In the genomic region with DNA sequence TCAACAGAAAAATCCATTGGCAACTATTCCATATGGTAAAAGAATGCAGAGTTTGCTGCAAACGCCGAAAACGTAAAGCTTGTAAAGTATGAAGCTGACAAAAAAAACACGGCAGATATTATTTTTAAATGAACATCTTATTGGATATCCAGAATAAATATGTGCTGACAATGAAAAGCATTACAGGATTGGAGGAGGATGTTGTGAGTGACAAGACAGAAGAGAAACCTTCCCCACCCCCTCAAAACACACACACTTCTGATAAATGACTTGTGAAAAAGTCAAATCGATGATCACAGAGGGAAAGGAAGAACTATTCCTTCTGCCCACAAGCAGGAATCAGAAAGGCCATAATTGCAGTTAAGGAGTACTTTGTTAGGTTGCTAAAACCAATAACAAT, we compare ENCODE assay signal across 28 cellular contexts. TPM values are rescaled to one million over a fixed set of nuclear protein-coding genes. Genes with fewer than 3 reads are reported as not detected.
"Had no signal": no experiment of that assay in that cellular context is flagged by ENCODE, and none has a peak within 500 bp of the region (broad histone marks: within the 10 kb centered on the region; RNA-seq: fewer than 3 reads in every experiment).

No MANE protein-coding gene starts in this region.

- H3K36me3 ChIP-seq: stomach, suprapubic skin, thoracic aorta, thyroid gland, tibial artery, tibial nerve, transverse colon, upper lobe of left lung, upper lobe of right lung, uterus, vagina had no signal

- H3K4me1 ChIP-seq: testis, upper lobe of right lung, uterus had no signal

- FAIRE-seq: urothelium cell line had no signal

- H3K27me3 ChIP-seq: testis, thyroid gland, upper lobe of left lung, uterus, vagina had no signal

- H3K4me3 ChIP-seq: stomach, suprapubic skin, testis, thoracic aorta, thyroid gland, tibial artery, tibial nerve, transverse colon, upper lobe of left lung, upper lobe of right lung, uterus, vagina had no signal

- DNase-seq: stimulated activated CD4-positive, alpha-beta T cell treated with anti-CD3 and anti-CD28 coated beads, Interleukin-2, amount 100 ng/mL, for 48 hours; stimulated activated CD4-positive, alpha-beta T cell treated with anti-CD3 and anti-CD28 coated beads, Interleukin-4, amount 100 ng/mL, for 1 hour; stimulated activated CD4-positive, alpha-beta T cell treated with anti-CD3 and anti-CD28 coated beads, Interleukin-4, amount 100 ng/mL, for 24 hours; stimulated activated CD4-positive, alpha-beta T cell treated with anti-CD3 and anti-CD28 coated beads, Interleukin-4, amount 100 ng/mL, for 4 hours; stimulated activated CD8-positive, alpha-beta memory T cell treated with anti-CD3 and anti-CD28 coated beads, Interleukin-4, amount 100 ng/mL, for 48 hours; stimulated activated naive B cell treated with anti-CD40 and anti-IgM and Interleukin-4, amounts not matched to agents 10 μg/mL and 1 μg/mL and 100 μg/mL, for 72 hours; stimulated activated naive CD4-positive, alpha-beta T cell; stimulated activated naive CD4-positive, alpha-beta T cell treated with Interleukin-2 at 50 U/mL for 16 hours; stimulated activated naive CD8-positive, alpha-beta T cell treated with anti-CD3 and anti-CD28 coated beads, Interleukin-15, amount 100 ng/mL, for 72 hours; stimulated activated naive CD8-positive, alpha-beta T cell treated with anti-CD3 and anti-CD28 coated beads, Interleukin-15, Interleukin-2, amounts not matched to agents 100 U/mL and 50 U/mL, for 24 hours; stomach; substantia nigra; testis; thyroid gland; tibial artery; transverse colon; trophoblast cell; upper lobe of left lung; upper lobe of right lung; uterus had no signal

- ATAC-seq: stimulated activated effector memory CD8-positive, alpha-beta T cell treated with anti-CD3 and anti-CD28 coated beads, Interleukin-12 subunit alpha, Interleukin-12 subunit beta, amount 100 ng/mL, for 72 hours; stimulated activated memory B cell treated with anti-CD40 and anti-IgM and Interleukin-4, amounts not matched to agents 10 μg/mL and 1 μg/mL and 100 μg/mL, for 72 hours; stimulated activated naive B cell treated with anti-CD40 and anti-IgM and Interleukin-4, amounts not matched to agents 10 μg/mL and 1 μg/mL and 100 μg/mL, for 72 hours; stimulated activated naive CD8-positive, alpha-beta T cell treated with anti-CD3 and anti-CD28 coated beads, Interleukin-15, amount 100 ng/mL, for 72 hours; stimulated activated naive CD8-positive, alpha-beta T cell treated with anti-CD3 and anti-CD28 coated beads, Interleukin-15, Interleukin-2, amounts not matched to agents 100 U/mL and 50 U/mL, for 24 hours; upper lobe of right lung had no signal

- H3K9me3 ChIP-seq: stomach, suprapubic skin, testis, thoracic aorta, thyroid gland, tibial artery, tibial nerve, transverse colon, upper lobe of left lung, upper lobe of right lung, uterus, vagina had no signal

- H3K27ac ChIP-seq: stomach, suprapubic skin, testis, thoracic aorta, thyroid gland, tibial artery, tibial nerve, transverse colon, upper lobe of left lung, upper lobe of right lung, uterus, vagina had no signal

RNA-seq across cellular contexts. Expression of gene CLCN1, which starts 32.0 kb away (rescaled TPM):
- total RNA-seq: stomach, temporal lobe, thyroid gland, tibial nerve, transverse colon, upper lobe of right lung, vagina had no signal
